ENCODE assay signal across 17 cellular contexts in the genomic region with DNA sequence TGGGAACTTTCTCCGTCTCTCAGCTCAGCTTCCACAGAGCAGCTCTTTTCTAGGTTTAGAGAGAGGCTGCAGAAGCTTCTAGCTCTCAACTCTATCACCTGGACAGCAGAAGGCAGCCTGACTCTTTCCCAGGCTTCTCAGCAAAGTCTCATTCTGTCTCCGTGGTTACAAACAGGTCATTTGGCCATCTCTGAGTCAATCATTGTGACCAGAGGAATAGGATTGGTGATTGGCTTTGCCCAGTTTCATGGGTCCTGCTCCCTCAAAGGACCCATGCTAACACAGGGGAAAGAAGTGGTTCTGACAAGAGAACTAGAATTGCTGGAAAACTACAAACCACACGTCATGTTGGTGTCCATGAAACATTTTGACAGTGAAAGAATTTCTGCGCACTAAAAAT. TPM values are rescaled to one million over a fixed set of nuclear protein-coding genes. Genes with fewer than 3 reads are reported as not detected.
"Had no signal": no experiment of that assay in that cellular context is flagged by ENCODE, and none has a peak within 500 bp of the region (broad histone marks: within the 10 kb centered on the region; RNA-seq: fewer than 3 reads in every experiment).

No MANE protein-coding gene starts in this region.

- DNase-seq: activated B cell treated with CpG ODN at 0.5 μM for 24 hours; activated CD4-positive, alpha-beta T cell treated with anti-CD3 and anti-CD28 coated beads, Interleukin-2, amount 10 ng/mL, durations not matched to agents 7 days and 5 days; activated naive CD4-positive, alpha-beta T cell treated with anti-CD3 and anti-CD28 coated beads, Interleukin-2, amount 50 U/mL, for 16 hours; adrenal gland; effector CD4-positive, alpha-beta T cell; heart left ventricle; left lung; pancreas; retina; thyroid gland had no signal

- H3K27ac ChIP-seq: heart left ventricle, left lung, pancreas, skin epidermis, thyroid gland had no signal

- FAIRE-seq: colon, frontal cortex, pancreas had no signal

- H3K9me3 ChIP-seq: adrenal gland, heart left ventricle, left lung, pancreas, thyroid gland had no signal

- H3K36me3 ChIP-seq: adrenal gland, heart left ventricle, left lung, pancreas, thyroid gland had no signal

- H3K27ac Mint-ChIP-seq: activated B cell treated with CpG ODN at 0.5 μM for 24 hours; activated CD4-positive, alpha-beta T cell treated with anti-CD3 and anti-CD28 coated beads, Interleukin-2, amount 10 ng/mL, durations not matched to agents 7 days and 5 days; activated T-helper 2 cell treated with anti-CD3 and anti-CD28 coated beads, Interferon-gamma antibody, Interleukin-2, Interleukin-4, amounts not matched to agents 10 μg/mL and 5 μg/mL and 100 μg/mL, durations not matched to agents 14 hours and 24 hours and 36 hours; memory B cell; T-helper 1 cell treated with Interleukin-12 subunit alpha and Interleukin-12 subunit beta and Interleukin-4 antibody, amounts not matched to agents 30 μg/mL and 1 μg/mL, for 36 hours had no signal

- ATAC-seq: pancreas had no signal

- H3K9me3 Mint-ChIP-seq: activated B cell treated with CpG ODN at 0.5 μM for 24 hours; activated T-helper 2 cell treated with anti-CD3 and anti-CD28 coated beads, Interferon-gamma antibody, Interleukin-2, Interleukin-4, amounts not matched to agents 10 μg/mL and 5 μg/mL and 100 μg/mL, durations not matched to agents 14 hours and 24 hours and 36 hours; T-helper 1 cell treated with Interleukin-12 subunit alpha and Interleukin-12 subunit beta and Interleukin-4 antibody, amounts not matched to agents 30 μg/mL and 1 μg/mL, for 36 hours had no signal

- H3K4me3 Mint-ChIP-seq: activated B cell treated with CpG ODN at 0.5 μM for 24 hours; activated CD4-positive, alpha-beta T cell treated with anti-CD3 and anti-CD28 coated beads, Interleukin-2, amount 10 ng/mL, durations not matched to agents 7 days and 5 days; memory B cell; T-helper 1 cell treated with Interleukin-12 subunit alpha and Interleukin-12 subunit beta and Interleukin-4 antibody, amounts not matched to agents 30 μg/mL and 1 μg/mL, for 36 hours had no signal

- H3K27me3 ChIP-seq: adrenal gland, heart left ventricle, pancreas, thyroid gland had no signal

- H3K4me1 Mint-ChIP-seq: activated B cell treated with CpG ODN at 0.5 μM for 24 hours; activated CD4-positive, alpha-beta T cell treated with anti-CD3 and anti-CD28 coated beads, Interleukin-2, amount 10 ng/mL, durations not matched to agents 7 days and 5 days had no signal

- H3K4me3 ChIP-seq: adrenal gland, heart left ventricle, left lung, pancreas, skin epidermis, thyroid gland had no signal

- H3K4me1 ChIP-seq: adrenal gland, left lung, thyroid gland had no signal

RNA-seq across cellular contexts. Expression of a gene that starts 43.6 kb away (rescaled TPM):
- total RNA-seq: activated B cell treated with CpG ODN at 0.5 μM for 24 hours; activated CD4-positive, alpha-beta T cell treated with anti-CD3 and anti-CD28 coated beads, Interleukin-2, amount 10 ng/mL, durations not matched to agents 7 days and 5 days; activated CD8-positive, alpha-beta memory T cell treated with anti-CD3 and anti-CD28 coated beads for 36 hours; activated T-helper 2 cell treated with anti-CD3 and anti-CD28 coated beads, Interferon-gamma antibody, Interleukin-2, Interleukin-4, amounts not matched to agents 10 μg/mL and 5 μg/mL and 100 μg/mL, durations not matched to agents 14 hours and 24 hours and 36 hours had no signal
